Comparison of ENCODE assay signal across 25 cellular contexts in the genomic region with DNA sequence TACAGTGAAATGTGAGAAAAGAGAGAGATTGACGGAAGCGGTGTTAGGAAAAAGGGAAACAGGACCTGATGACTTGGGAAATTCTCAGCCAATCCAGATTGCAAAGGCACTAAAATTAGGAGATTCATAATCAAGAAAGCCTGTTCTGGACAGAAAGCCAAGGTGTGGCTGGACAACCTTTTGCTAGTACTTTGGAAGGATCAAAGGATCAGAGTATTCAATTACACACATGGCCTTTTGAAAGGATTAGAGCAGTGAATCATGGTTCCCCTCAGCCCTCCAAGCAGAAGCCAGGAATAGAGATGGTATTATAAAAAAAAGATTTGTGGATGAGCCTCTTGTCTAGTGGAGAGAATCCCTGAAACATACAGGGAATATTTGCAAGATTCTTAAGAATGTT.
"Had no signal": no experiment of that assay in that cellular context is flagged by ENCODE, and none has a peak within 500 bp of the region (broad histone marks: within the 10 kb centered on the region; RNA-seq: fewer than 3 reads in every experiment).

No MANE protein-coding gene starts in this region.

- H3K27ac ChIP-seq: ascending aorta, colonic mucosa, esophagus squamous epithelium, heart right ventricle, left lung, neutrophil, pancreas, skin epidermis, thoracic aorta had no signal

- H3K36me3 Mint-ChIP-seq: activated naive CD8-positive, alpha-beta T cell; natural killer cell; stimulated activated effector memory CD8-positive, alpha-beta T cell treated with anti-CD3 and anti-CD28 coated beads, Interleukin-12 subunit alpha, Interleukin-12 subunit beta, amount 100 ng/mL, for 72 hours; type B pancreatic cell had no signal

- FAIRE-seq: pancreas had no signal

- H3K36me3 ChIP-seq: adrenal gland, ascending aorta, colonic mucosa, esophagus squamous epithelium, heart right ventricle, left lung, neutrophil, pancreas, thoracic aorta had no signal

- H3K27me3 ChIP-seq: adrenal gland, ascending aorta, colonic mucosa, esophagus squamous epithelium, heart right ventricle, left lung, neutrophil, pancreas had no signal

- H3K4me3 ChIP-seq: adrenal gland, ascending aorta, colonic mucosa, esophagus squamous epithelium, heart right ventricle, left lung, lung, pancreas, skin epidermis, thoracic aorta had no signal

- H3K9me3 Mint-ChIP-seq: type B pancreatic cell had no signal

- H3K27ac Mint-ChIP-seq: activated naive CD8-positive, alpha-beta T cell; activated T-cell treated with anti-CD3 and anti-CD28 coated beads, Interleukin-2, amount 50 U/mL, for 24 hours; activated T-helper 17 cell treated with anti-CD3 and anti-CD28 coated beads, Interleukin-2, amount 50 U/mL, for 72 hours; natural killer cell; stimulated activated effector memory CD8-positive, alpha-beta T cell treated with anti-CD3 and anti-CD28 coated beads, Interleukin-12 subunit alpha, Interleukin-12 subunit beta, amount 100 ng/mL, for 72 hours; type B pancreatic cell had no signal

- ATAC-seq: activated T-helper 17 cell treated with anti-CD3 and anti-CD28 coated beads, Interleukin-2, amount 50 U/mL, for 72 hours; heart right ventricle; left lung; natural killer cell; pancreas; right cardiac atrium; stimulated activated effector memory CD8-positive, alpha-beta T cell treated with anti-CD3 and anti-CD28 coated beads, Interleukin-12 subunit alpha, Interleukin-12 subunit beta, amount 100 ng/mL, for 72 hours had no signal

- H3K9me3 ChIP-seq: adrenal gland, ascending aorta, colonic mucosa, esophagus squamous epithelium, left lung, neutrophil, pancreas, thoracic aorta had no signal

- DNase-seq: activated CD4-positive, alpha-beta T cell treated with anti-CD3 and anti-CD28 coated beads for 1 hour; activated CD4-positive, alpha-beta T cell treated with anti-CD3 and anti-CD28 coated beads, Interleukin-2, amount 50 U/mL, for 4 hours; activated CD8-positive, alpha-beta memory T cell treated with anti-CD3 and anti-CD28 coated beads for 24 hours; activated CD8-positive, alpha-beta memory T cell treated with anti-CD3 and anti-CD28 coated beads, Interleukin-2, amount 50 U/mL, for 4 hours; activated T-cell treated with anti-CD3 and anti-CD28 coated beads, Interleukin-2, amount 50 U/mL, for 24 hours; adrenal gland; colonic mucosa; esophagus squamous epithelium; heart right ventricle; left lung; natural killer cell; pancreas; right cardiac atrium; stimulated activated CD4-positive, alpha-beta T cell treated with anti-CD3 and anti-CD28 coated beads, Interleukin-2, amount 100 ng/mL, for 24 hours; T-helper 1 cell; T-helper 9 cell had no signal

- H3K4me1 ChIP-seq: adrenal gland, ascending aorta, colonic mucosa, heart right ventricle, left lung, pancreas had no signal
